In the genomic region with DNA sequence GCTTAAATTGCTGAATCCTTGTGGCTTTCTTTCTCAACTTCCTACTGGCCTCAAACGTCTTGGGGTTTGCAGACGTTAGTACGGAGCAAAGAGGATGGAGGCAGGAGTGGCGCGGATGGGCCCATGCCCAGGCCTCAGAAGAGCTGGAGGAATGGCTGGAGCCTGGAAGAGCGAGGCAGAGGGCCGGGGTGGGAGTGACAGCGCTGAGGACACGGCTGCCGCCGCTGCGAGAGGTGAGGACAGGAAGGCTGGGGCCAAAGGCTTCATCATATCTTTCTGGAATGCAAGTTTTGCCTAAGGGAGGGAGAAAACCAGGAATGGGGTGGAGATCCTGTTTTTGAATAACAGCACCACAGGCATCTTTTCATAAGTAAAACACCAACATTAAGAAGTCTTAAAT, we compare ENCODE assay signal across 18 cellular contexts.
A peak's percentile ranks its signal among the peaks of the same experiment; 100 is the strongest.
DNase-seq lines count a peak whose midpoint lies in the region; ATAC-seq and TF ChIP-seq lines count a peak whose summit lies in the region.
"Had no signal": no experiment of that assay in that cellular context is flagged by ENCODE, and none has a peak within 500 bp of the region (broad histone marks: within the 10 kb centered on the region; RNA-seq: fewer than 3 reads in every experiment).

No MANE protein-coding gene starts in this region.

- H3K27ac Mint-ChIP-seq in GM23338 (peak overlapping the region; percentile 48), T-helper 17 cell (no peak overlapping the region), nephron progenitor cell (no peak overlapping the region)
- H3K27ac Mint-ChIP-seq in activated naive CD4-positive, alpha-beta T cell treated with anti-CD3 and anti-CD28 coated beads, Interleukin-2, amount 50 U/mL, for 72 hours: no peak overlapping the region
- H3K27ac Mint-ChIP-seq: activated T-helper 1 cell treated with anti-CD3 and anti-CD28 coated beads, Interleukin-12 subunit alpha, Interleukin-12 subunit beta, Interleukin-2, Interleukin-4 antibody, amounts not matched to agents 30 ng/mL and 10 ng/mL and 1 ng/mL, durations not matched to agents 14 hours and 24 hours and 36 hours; mesothelial cell of epicardium had no signal

- H3K36me3 ChIP-seq in GM23338 (ENCODE audit: insufficient read depth) (no peaks in the 10 kb centered on the region), right atrium auricular region (no peaks in the 10 kb centered on the region)
- H3K36me3 ChIP-seq: thoracic aorta had no signal

- no peaks in the 10 kb centered on the region for H3F3A ChIP-seq in GM23338 (replicated peaks; ENCODE audit: low read depth)

- H3K36me3 Mint-ChIP-seq in GM23338 (ENCODE audit: low read depth) (no peaks in the 10 kb centered on the region), T-helper 17 cell (ENCODE audit: low read depth) (no peaks in the 10 kb centered on the region), nephron progenitor cell (ENCODE audit: low read depth) (no peaks in the 10 kb centered on the region)
- H3K36me3 Mint-ChIP-seq in activated naive CD4-positive, alpha-beta T cell treated with anti-CD3 and anti-CD28 coated beads, Interleukin-2, amount 50 U/mL, for 72 hours: no peaks in the 10 kb centered on the region
- H3K36me3 Mint-ChIP-seq: mesothelial cell of epicardium had no signal

- no peaks in the 10 kb centered on the region for H4K20me1 ChIP-seq in GM23338 (replicated peaks; ENCODE audit: insufficient read depth)

- DNase-seq in GM23338 (ENCODE audit: low spot score): peak; percentile 75
- DNase-seq in T-helper 17 cell: no peak
- peak; percentile 69 for DNase-seq in right atrium auricular region (ENCODE audit: low spot score)
- peak; percentile 11 for DNase-seq in nephron progenitor cell
- DNase-seq in GDM1 (lab: John Stamatoyannopoulos, UW): no peak
- DNase-seq in cerebellar nuclear complex (lab: John Stamatoyannopoulos, UW): no peak
- no peak for DNase-seq in activated naive CD4-positive, alpha-beta T cell treated with anti-CD3 and anti-CD28 coated beads, Interleukin-2, amount 50 U/mL, for 72 hours (ENCODE audit: low spot score in 2 of 2)
- DNase-seq: central memory CD4-positive, alpha-beta T cell; GOT3; MM.1S; NCI-H2081 treated with DMSO at 0.1 percent for 48 hours; NCI-H526; stimulated activated CD4-positive, alpha-beta T cell treated with anti-CD3 and anti-CD28 coated beads, Interleukin-4, amount 100 ng/mL, for 24 hours had no signal

- peak overlapping the region; percentile 40 for H3K4me3 Mint-ChIP-seq in GM23338
- H3K4me3 Mint-ChIP-seq in T-helper 17 cell: peak overlapping the region; percentile 2
- peak overlapping the region; percentile 39 for H3K4me3 Mint-ChIP-seq in nephron progenitor cell
- H3K4me3 Mint-ChIP-seq: activated T-helper 1 cell treated with anti-CD3 and anti-CD28 coated beads, Interleukin-12 subunit alpha, Interleukin-12 subunit beta, Interleukin-2, Interleukin-4 antibody, amounts not matched to agents 30 ng/mL and 10 ng/mL and 1 ng/mL, durations not matched to agents 14 hours and 24 hours and 36 hours; mesothelial cell of epicardium had no signal

- H3K4me2 ChIP-seq in GM23338: peak overlapping the region; percentile 59

- no peaks in the 10 kb centered on the region for H3K9me2 ChIP-seq in GM23338 (ENCODE audit: insufficient read depth)

- H3K27me3 Mint-ChIP-seq in GM23338 (ENCODE audit: insufficient read depth, low read depth, poor library complexity) (peaks cover 3% of the 10 kb centered on the region), T-helper 17 cell (peaks cover 12% of the 10 kb centered on the region), nephron progenitor cell (ENCODE audit: low read depth, poor library complexity) (peaks cover 3% of the 10 kb centered on the region)

- peaks cover 58% of the 10 kb centered on the region for H3K4me1 ChIP-seq in GM23338 (ENCODE audit: insufficient read depth)
- H3K4me1 ChIP-seq in right atrium auricular region: peaks cover 0 to 29% of the 10 kb centered on the region in 2 donors

- H3K4me1 Mint-ChIP-seq in GM23338 (peaks cover 50% of the 10 kb centered on the region), T-helper 17 cell (no peaks in the 10 kb centered on the region), nephron progenitor cell (peaks cover 13% of the 10 kb centered on the region)

- peak; percentile 94 for ATAC-seq in GM23338
- ATAC-seq in T-helper 17 cell: no peak
- no peak for ATAC-seq in GM19463 (IDR thresholded peaks at IDR 0.05; ENCODE audit: unreplicated experiment)
- no peak for ATAC-seq in activated naive CD4-positive, alpha-beta T cell treated with anti-CD3 and anti-CD28 coated beads, Interleukin-2, amount 50 U/mL, for 72 hours
- ATAC-seq: Panc1 had no signal

- H3K9me3 ChIP-seq in T-helper 17 cell (ENCODE audit: control insufficient read depth, low read length, poor library complexity, severe bottlenecking): no peaks in the 10 kb centered on the region
- H3K9me3 ChIP-seq in right atrium auricular region: no peaks in the 10 kb centered on the region
- H3K9me3 ChIP-seq: thoracic aorta had no signal

- H3K9me3 Mint-ChIP-seq in GM23338: no peaks in the 10 kb centered on the region
- H3K9me3 Mint-ChIP-seq in nephron progenitor cell: no peaks in the 10 kb centered on the region
- H3K9me3 Mint-ChIP-seq in activated naive CD4-positive, alpha-beta T cell treated with anti-CD3 and anti-CD28 coated beads, Interleukin-2, amount 50 U/mL, for 72 hours: no peaks in the 10 kb centered on the region
- H3K9me3 Mint-ChIP-seq: activated T-helper 1 cell treated with anti-CD3 and anti-CD28 coated beads, Interleukin-12 subunit alpha, Interleukin-12 subunit beta, Interleukin-2, Interleukin-4 antibody, amounts not matched to agents 30 ng/mL and 10 ng/mL and 1 ng/mL, durations not matched to agents 14 hours and 24 hours and 36 hours had no signal

- H3K27ac ChIP-seq in GM23338 (ENCODE audit: low read depth): peak overlapping the region; percentile 90
- H3K27ac ChIP-seq in right atrium auricular region: peak overlapping the region in 1 of 2 donors; percentile 46
- H3K27ac ChIP-seq: thoracic aorta had no signal

- H3K27me3 ChIP-seq in GM23338 (ENCODE audit: insufficient read depth) (no peaks in the 10 kb centered on the region), right atrium auricular region (no peaks in the 10 kb centered on the region)

- H3K79me2 ChIP-seq in GM23338 (replicated peaks; ENCODE audit: insufficient read depth): no peaks in the 10 kb centered on the region

- TF ChIP-seq CTCF in GM23338 (conservative IDR thresholded peaks at IDR 0.05; ENCODE audit: low read depth in 2 of 2) (no peak), right atrium auricular region (IDR thresholded peaks at IDR 0.05) (no peak), nephron progenitor cell (IDR thresholded peaks at IDR 0.05) (no peak)

- H3K4me3 ChIP-seq in GM23338 (peak overlapping the region; percentile 24), right atrium auricular region (no peak overlapping the region)
- H3K4me3 ChIP-seq: thoracic aorta had no signal

- H2AFZ ChIP-seq in GM23338: peak overlapping the region; percentile 78

TF ChIP-seq in GM23338, 12 proteins besides CTCF, POLR2A, EP300 and RAD21 (continues in another document):
- TF ChIP-seq NANOG (IDR thresholded peaks at IDR 0.05; ENCODE audit: borderline replicate concordance) (peak; percentile 29; the same call in 1 of the 2 replicates), ZNF114 (CRISPR knock-in tag; IDR thresholded peaks at IDR 0.05) (0 out of 2 replicates have a peak, but pooled peaks have one; percentile 28), ZNF331 (CRISPR knock-in tag; IDR thresholded peaks at IDR 0.05; ENCODE audit: low read depth) (no peak)

Comparison
In these comparisons a context has a peak if more than half of its experiments do, and no peak if none do; other contexts are left out.
1. DNase-seq: peak in GM23338 (single experiment), right atrium auricular region (single experiment) and nephron progenitor cell (single experiment); none in T-helper 17 cell (0 of 3), GDM1 (single experiment), cerebellar nuclear complex (0 of 2) and activated naive CD4-positive, alpha-beta T cell treated with anti-CD3 and anti-CD28 coated beads, Interleukin-2, amount 50 U/mL, for 72 hours (0 of 2).
2. Peak in every context shown above with its lines, with median percentiles within 50 percentile points of each other: H3K4me3 Mint-ChIP-seq.